8 cellular contexts compared by ENCODE assay signal in genomic region chr12:21992823-21993222, GRCh38. TPM values are rescaled to one million over a fixed set of nuclear protein-coding genes. Genes with fewer than 3 reads are reported as not detected.
DNase-seq lines count a peak whose midpoint lies in the region; ATAC-seq and TF ChIP-seq lines count a peak whose summit lies in the region.

No MANE protein-coding gene starts in this region.

- ATAC-seq in activated T-cell treated with anti-CD3 and anti-CD28 coated beads, Interleukin-2, amount 50 U/mL, for 72 hours (replicated peaks in 1 of 2), result peak in 1 of 2 donors; percentile 26
- ATAC-seq in activated T-cell treated with anti-CD3 and anti-CD28 coated beads, Interleukin-2, amount 50 U/mL, for 4 hours, result no peak
- peak; percentile 64 for ATAC-seq in HG02973 (IDR thresholded peaks at IDR 0.05; ENCODE audit: unreplicated experiment)

- no peaks in the 10 kb centered on the region for H3K36me3 ChIP-seq in skeletal muscle tissue (ENCODE audit: control insufficient read depth in 3 of 3, insufficient read depth in 3 of 3, low read length in 3 of 3)
- H3K36me3 ChIP-seq in BE2C, result no peaks in the 10 kb centered on the region

- peak overlapping the region; percentile 12 for H3K27ac Mint-ChIP-seq in activated T-cell treated with anti-CD3 and anti-CD28 coated beads, Interleukin-2, amount 50 U/mL, for 72 hours
- no peak overlapping the region for H3K27ac Mint-ChIP-seq in mesothelial cell of epicardium

- no peak overlapping the region for H3K9ac ChIP-seq in skeletal muscle tissue (ENCODE audit: low read depth in 1 of 3, low read length in 3 of 3)

- no peak overlapping the region for H3K4me3 ChIP-seq in skeletal muscle tissue (ENCODE audit: low read length in 3 of 3)
- H3K4me3 ChIP-seq in BE2C (ENCODE audit: low read depth, low read length), result no peak overlapping the region

- no peak overlapping the region for H3K4me3 Mint-ChIP-seq in activated T-cell treated with anti-CD3 and anti-CD28 coated beads, Interleukin-2, amount 50 U/mL, for 72 hours
- no peak overlapping the region for H3K4me3 Mint-ChIP-seq in activated T-cell treated with anti-CD3 and anti-CD28 coated beads, Interleukin-2, amount 50 U/mL, for 4 hours
- H3K4me3 Mint-ChIP-seq in mesothelial cell of epicardium, result no peak overlapping the region

- H3K9me3 Mint-ChIP-seq in activated T-cell treated with anti-CD3 and anti-CD28 coated beads, Interleukin-2, amount 50 U/mL, for 72 hours, result no peaks in the 10 kb centered on the region
- H3K9me3 Mint-ChIP-seq in activated T-cell treated with anti-CD3 and anti-CD28 coated beads, Interleukin-2, amount 50 U/mL, for 4 hours, result no peaks in the 10 kb centered on the region
- H3K9me3 Mint-ChIP-seq in mesothelial cell of epicardium, result no peaks in the 10 kb centered on the region

- H3K27me3 ChIP-seq in skeletal muscle tissue (ENCODE audit: control insufficient read depth in 3 of 3, insufficient read depth in 3 of 3, low read length in 3 of 3) (no peaks in the 10 kb centered on the region), BE2C (no peaks in the 10 kb centered on the region)

- peaks cover 8% of the 10 kb centered on the region for H3K27me3 Mint-ChIP-seq in activated T-cell treated with anti-CD3 and anti-CD28 coated beads, Interleukin-2, amount 50 U/mL, for 72 hours (ENCODE audit: low read depth)
- H3K27me3 Mint-ChIP-seq in activated T-cell treated with anti-CD3 and anti-CD28 coated beads, Interleukin-2, amount 50 U/mL, for 4 hours (ENCODE audit: low read depth), result peaks cover 4% of the 10 kb centered on the region
- peaks cover 21% of the 10 kb centered on the region for H3K27me3 Mint-ChIP-seq in mesothelial cell of epicardium (ENCODE audit: low read depth)

- H3K9me3 ChIP-seq in skeletal muscle tissue (ENCODE audit: control insufficient read depth in 3 of 3, low read length in 3 of 3) (no peaks in the 10 kb centered on the region), BE2C (no peaks in the 10 kb centered on the region)

- no peak for DNase-seq in activated T-cell treated with anti-CD3 and anti-CD28 coated beads, Interleukin-2, amount 50 U/mL, for 72 hours
- DNase-seq in activated T-cell treated with anti-CD3 and anti-CD28 coated beads, Interleukin-2, amount 50 U/mL, for 4 hours, result no peak
- DNase-seq in RPMI8226 (peak; percentile 63), mesothelial cell of epicardium (ENCODE audit: low spot score in 2 of 2, unreplicated experiment in 2 of 2) (no peak), BE2C (no peak)
- no peak for DNase-seq in stimulated activated CD4-positive, alpha-beta T cell treated with anti-CD3 and anti-CD28 coated beads, Interleukin-2, amount 100 ng/mL, for 24 hours

- H3K4me1 ChIP-seq in skeletal muscle tissue (ENCODE audit: control insufficient read depth in 3 of 3, insufficient read depth in 3 of 3, low read length in 3 of 3) (no peaks in the 10 kb centered on the region), BE2C (peaks cover 2% of the 10 kb centered on the region)

- no peak for TF ChIP-seq CTCF in mesothelial cell of epicardium (IDR thresholded peaks at IDR 0.05; ENCODE audit: unreplicated experiment)
- no peak for TF ChIP-seq CTCF in BE2C (IDR thresholded peaks at IDR 0.05; ENCODE audit: low read depth, low read length)

- peaks cover 8% of the 10 kb centered on the region for H3K4me1 Mint-ChIP-seq in activated T-cell treated with anti-CD3 and anti-CD28 coated beads, Interleukin-2, amount 50 U/mL, for 72 hours (ENCODE audit: low read depth)
- H3K4me1 Mint-ChIP-seq in activated T-cell treated with anti-CD3 and anti-CD28 coated beads, Interleukin-2, amount 50 U/mL, for 4 hours (ENCODE audit: low read depth), result peaks cover 8% of the 10 kb centered on the region
- no peaks in the 10 kb centered on the region for H3K4me1 Mint-ChIP-seq in mesothelial cell of epicardium

- H3K36me3 Mint-ChIP-seq in activated T-cell treated with anti-CD3 and anti-CD28 coated beads, Interleukin-2, amount 50 U/mL, for 72 hours (ENCODE audit: insufficient read depth in 2 of 2), result no peaks in the 10 kb centered on the region
- H3K36me3 Mint-ChIP-seq in activated T-cell treated with anti-CD3 and anti-CD28 coated beads, Interleukin-2, amount 50 U/mL, for 4 hours (ENCODE audit: insufficient read depth), result no peaks in the 10 kb centered on the region
- no peaks in the 10 kb centered on the region for H3K36me3 Mint-ChIP-seq in mesothelial cell of epicardium

- peak overlapping the region; percentile 59 for H3K27ac ChIP-seq in skeletal muscle tissue (ENCODE audit: low read depth, low read length)

RNA-seq across cellular contexts. Expression of gene ABCC9, which starts 51.6 kb away (rescaled TPM):
- total RNA-seq in activated T-cell treated with anti-CD3 and anti-CD28 coated beads, Interleukin-2, amount 50 U/mL, for 72 hours, result under 1 TPM; 0.05 to 0.19 TPM
- under 1 TPM in 2 of 3 donors, not detected in 1; 0.13 to 0.20 TPM for total RNA-seq in activated T-cell treated with anti-CD3 and anti-CD28 coated beads, Interleukin-2, amount 50 U/mL, for 4 hours
- total RNA-seq in skeletal muscle tissue (111 TPM), mesothelial cell of epicardium (1.00 to 1.6 TPM (median 1.4 TPM) in 3 replicates)
- 0.71 TPM for polyA plus RNA-seq in BE2C (2012; ENCODE audit: insufficient read depth, insufficient read length, low read depth)

RNA-seq across cellular contexts. Expression of gene CMAS, which starts 53.2 kb away (rescaled TPM):
- 10 to 100 TPM; 37.4 to 39.5 TPM for total RNA-seq in activated T-cell treated with anti-CD3 and anti-CD28 coated beads, Interleukin-2, amount 50 U/mL, for 72 hours
- 10 to 100 TPM; 26.8 to 30.8 (median 27.1) TPM for total RNA-seq in activated T-cell treated with anti-CD3 and anti-CD28 coated beads, Interleukin-2, amount 50 U/mL, for 4 hours
- total RNA-seq in skeletal muscle tissue (26.6 TPM), mesothelial cell of epicardium (24.7 to 27.5 TPM (median 27.2 TPM) in 3 replicates)
- polyA plus RNA-seq in BE2C (2012; ENCODE audit: insufficient read depth, insufficient read length, low read depth), result 19.0 TPM

Comparison
In these comparisons a context has a peak if more than half of its experiments do, and no peak if none do; other contexts are left out.
1. RNA of gene ABCC9, which starts 51.6 kb away (total RNA-seq): 111 TPM in skeletal muscle tissue (single experiment); 1.00 to 1.6 TPM in mesothelial cell of epicardium, 0.05 to 0.19 TPM in activated T-cell treated with anti-CD3 and anti-CD28 coated beads, Interleukin-2, amount 50 U/mL, for 72 hours and 0.13 to 0.20 TPM in activated T-cell treated with anti-CD3 and anti-CD28 coated beads, Interleukin-2, amount 50 U/mL, for 4 hours; every median in the first group is over 10 times any median in the second.